Comparison of ENCODE assay signal across 8 cellular contexts in genomic region chr1:164637461-164638375, GRCh38.
DNase-seq lines count a peak whose midpoint lies in the region; ATAC-seq and TF ChIP-seq lines count a peak whose summit lies in the region.

No MANE protein-coding gene starts in this region.

- peaks cover 27% of the 10 kb centered on the region for H3K4me1 ChIP-seq in PC-3 (ENCODE audit: insufficient read depth, low read length)

- no TSS peak for BruUV-seq in PC-3 (replicated peaks; lab: Mats Ljungman, UMichigan)

- DNase-seq in EL = peak; percentile 79
- peak; percentile 90 for DNase-seq in PC-3
- DNase-seq in fibroblast of mammary gland (ENCODE audit: low read depth) = peak; percentile 83
- peak in 29 of 56 donors; percentile 3 to 72 (median 28) for DNase-seq in nucleus accumbens (lab: John Stamatoyannopoulos, UW)
- DNase-seq in LoVo (ENCODE audit: low spot score) = no peak
- DNase-seq in D341Med (ENCODE audit: low spot score) = no peak
- no peak for DNase-seq in middle frontal gyrus (ENCODE audit: extremely low spot score, low spot score)

- intact Hi-C loops in PC-3 (cut with micrococcal nuclease) = no loop called here

- no peaks in the 10 kb centered on the region for H3K27me3 ChIP-seq in PC-3 (ENCODE audit: low read length)

- H3K4me3 ChIP-seq in PC-3 (ENCODE audit: low read length) = no peak overlapping the region
- H3K4me3 ChIP-seq in fibroblast of mammary gland (ENCODE audit: control insufficient read depth, low read depth, low read length) = no peak overlapping the region

- no peak overlapping the region for H3K9ac ChIP-seq in PC-3 (ENCODE audit: low read length)

- ATAC-seq in PC-3 (peak; percentile 97), GM21529 (IDR thresholded peaks at IDR 0.05; ENCODE audit: unreplicated experiment) (no peak)

- H3F3A ChIP-seq in PC-3 (ENCODE audit: low read length, unreplicated experiment) = no peaks in the 10 kb centered on the region

- CTCF ChIA-PET in PC-3 (lab: Charles Lee) = interaction anchor here (0.6 to 1.0 kb wide), 4 partner anchors 14 to 140 kb away, joined by 3 to 8 read pairs (median 3); no protein-coding TSS in a partner anchor

- no peaks in the 10 kb centered on the region for H3K9me3 ChIP-seq in PC-3 (ENCODE audit: low read length)

- H4K20me1 ChIP-seq in PC-3 (ENCODE audit: low read length) = no peaks in the 10 kb centered on the region

- no peaks in the 10 kb centered on the region for H3K79me2 ChIP-seq in PC-3 (ENCODE audit: low read length)

- POLR2A ChIA-PET in PC-3 (lab: Charles Lee; ENCODE audit: unreplicated experiment) = no interaction called here

- no peaks in the 10 kb centered on the region for H3K9me2 ChIP-seq in PC-3 (replicated peaks; ENCODE audit: low read length)

- H3K4me2 ChIP-seq in PC-3 (ENCODE audit: low read length) = peak overlapping the region; percentile 11; the same call in 1 of the 2 replicates

- TF ChIP-seq CTCF in PC-3 (conservative IDR thresholded peaks at IDR 0.05; ENCODE audit: low read depth, low read length) (no peak), fibroblast of mammary gland (conservative IDR thresholded peaks at IDR 0.05; ENCODE audit: control insufficient read depth, insufficient read depth, low read depth, low read length) (no peak)

- peak overlapping the region; percentile 39 for H3K27ac ChIP-seq in PC-3 (ENCODE audit: low read length)

- no peak overlapping the region for H2AFZ ChIP-seq in PC-3 (ENCODE audit: low read length)

- no peaks in the 10 kb centered on the region for H3K36me3 ChIP-seq in PC-3 (ENCODE audit: low read depth, low read length)

Comparison
In these comparisons a context has a peak if more than half of its experiments do, and no peak if none do; other contexts are left out.
1. DNase-seq: peak in EL (single experiment), PC-3 (single experiment), fibroblast of mammary gland (single experiment) and nucleus accumbens (29 of 56); none in LoVo (single experiment), D341Med (single experiment) and middle frontal gyrus (single experiment).